9 cellular contexts compared by ENCODE assay signal in genomic region chr16:23496826-23497542, GRCh38. TPM values are rescaled to one million over a fixed set of nuclear protein-coding genes. Genes with fewer than 3 reads are reported as not detected.
DNase-seq lines count a peak whose midpoint lies in the region; ATAC-seq, FAIRE-seq and TF ChIP-seq lines count a peak whose summit lies in the region.
"Had no signal": no experiment of that assay in that cellular context is flagged by ENCODE, and none has a peak within 500 bp of the region (broad histone marks: within the 10 kb centered on the region; RNA-seq: fewer than 3 reads in every experiment).

No MANE protein-coding gene starts in this region.

- CTCF ChIA-PET in CD4-positive, alpha-beta T cell (lab: Charles Lee), result interaction anchor here (0.6 kb wide), 1 partner anchor 61 kb away, joined by 3 read pairs; no protein-coding TSS in a partner anchor

- H3K36me3 Mint-ChIP-seq in CD4-positive, alpha-beta T cell (ENCODE audit: low read depth), result peaks cover 47% of the 10 kb centered on the region

- ATAC-seq in sciatic nerve (peak; percentile 62), HG03025 (IDR thresholded peaks at IDR 0.05; ENCODE audit: low FRiP score, unreplicated experiment) (no peak)
- ATAC-seq in CD4-positive, alpha-beta T cell (ENCODE audit: poor library complexity), result no peak

- TF ChIP-seq CTCF in adrenal gland (IDR thresholded peaks at IDR 0.05) (no peak), cardiac muscle cell (IDR thresholded peaks at IDR 0.05; ENCODE audit: low read depth, low read length) (no peak)
- no peak for TF ChIP-seq CTCF in CD4-positive, alpha-beta T cell (IDR thresholded peaks at IDR 0.05)

- H3K27ac Mint-ChIP-seq in CD4-positive, alpha-beta T cell, result no peak overlapping the region

- no peaks in the 10 kb centered on the region for H3K27me3 ChIP-seq in GM23248 (replicated peaks; ENCODE audit: insufficient read depth)
- H3K27me3 ChIP-seq in adrenal gland, result no peaks in the 10 kb centered on the region
- H3K27me3 ChIP-seq in cardiac muscle cell, result no peaks in the 10 kb centered on the region
- no peaks in the 10 kb centered on the region for H3K27me3 ChIP-seq in CD4-positive, alpha-beta T cell (ENCODE audit: control insufficient read depth, insufficient read depth, low read length)

- POLR2A ChIA-PET in CD4-positive, alpha-beta T cell (lab: Charles Lee), result interaction anchor here (0.9 to 1.1 kb wide), 2 partner anchors 13 to 26 kb away, joined by 3 read pairs; partner anchors contain the start of gene GGA2

- peak overlapping the region; percentile 78 for H3K4me2 ChIP-seq in GM23248 (ENCODE audit: unreplicated experiment)

- peaks cover 11% of the 10 kb centered on the region for H3F3A ChIP-seq in GM23248 (ENCODE audit: insufficient read depth)

- H3K9me2 ChIP-seq in GM23248 (ENCODE audit: insufficient read depth), result no peaks in the 10 kb centered on the region

- H3K9me3 ChIP-seq in GM23248 (ENCODE audit: low read depth) (no peaks in the 10 kb centered on the region), adrenal gland (replicated peaks in 1 of 3) (no peaks in the 10 kb centered on the region), cardiac muscle cell (ENCODE audit: low read depth) (no peaks in the 10 kb centered on the region)
- H3K9me3 ChIP-seq in CD4-positive, alpha-beta T cell (ENCODE audit: control insufficient read depth, low read length), result no peaks in the 10 kb centered on the region

- no peak for FAIRE-seq in GM12891 (lab: Jason Lieb, UNC)

- peak overlapping the region; percentile 48 for H3K4me3 ChIP-seq in GM23248
- H3K4me3 ChIP-seq in adrenal gland, result no peak overlapping the region
- no peak overlapping the region for H3K4me3 ChIP-seq in cardiac muscle cell

- H4K20me1 ChIP-seq in GM23248 (ENCODE audit: insufficient read depth), result no peaks in the 10 kb centered on the region

- H3K9ac ChIP-seq in GM23248, result peak overlapping the region; percentile 53; the same call in 1 of the 2 replicates

- in situ Hi-C loops in GM23248 (cut with MboI), result no loop called here

- TF ChIP-seq POLR2A in adrenal gland (IDR thresholded peaks at IDR 0.05), result peak in 1 of 2 donors; percentile 83
- no peak for TF ChIP-seq POLR2A in GM12891 (IDR thresholded peaks at IDR 0.05; ENCODE audit: low read depth, low read length)

- peaks cover 38% of the 10 kb centered on the region for H3K4me1 Mint-ChIP-seq in CD4-positive, alpha-beta T cell (ENCODE audit: low read depth)

- 3 to 7% methylated on average over 12 of the region's 12 CpGs for WGBS in GM23248 (ENCODE audit: low coverage in 1 of 2, low lambda C conversion rate in 2 of 2, missing lambda C conversion rate in 2 of 2), 2 experiments
- WGBS in adrenal gland, 4 donors, result 15 to 24% (median 22%) methylated on average over 12 of the region's 12 CpGs

- intact Hi-C loops in adrenal gland (cut with DNase I), result no loop called here
- intact Hi-C loops in sciatic nerve (cut with DNase I), result no loop called here
- intact Hi-C loops in CD4-positive, alpha-beta T cell (cut with DNase I, micrococcal nuclease), result no loop called here

- H3K27me3 Mint-ChIP-seq in CD4-positive, alpha-beta T cell, result no peaks in the 10 kb centered on the region

- no peaks in the 10 kb centered on the region for H3K9me3 Mint-ChIP-seq in CD4-positive, alpha-beta T cell

- H3K36me3 ChIP-seq in GM23248 (ENCODE audit: low read depth) (0 out of 2 replicates have a peak, but pooled peaks cover 5% of the 10 kb centered on the region), adrenal gland (replicated peaks in 1 of 2) (peaks cover 0 to 42% of the 10 kb centered on the region in 2 donors), cardiac muscle cell (peaks cover 39% of the 10 kb centered on the region)

- peak; percentile 83 for DNase-seq in GM23248
- DNase-seq in adrenal gland, result peak; percentile 56 to 79 (median 72)
- peak in 1 of 2 donors; percentile 64 for DNase-seq in cardiac muscle cell (ENCODE audit: low read depth in 1 of 2, low spot score in 1 of 2)
- no peak for DNase-seq in sciatic nerve (ENCODE audit: low spot score)
- no peak for DNase-seq in NCI-H187 treated with DMSO at 0.1 percent for 48 hours (lab: John Stamatoyannopoulos, UW)
- no peak for DNase-seq in CD4-positive, alpha-beta T cell
- DNase-seq in GM12891 (ENCODE audit: insufficient read length, low spot score), result no peak
- DNase-seq: NCI-H446 had no signal

- peaks cover 38% of the 10 kb centered on the region for H3K79me2 ChIP-seq in GM23248 (ENCODE audit: insufficient read depth)

- H3K4me3 Mint-ChIP-seq in CD4-positive, alpha-beta T cell, result no peak overlapping the region

- H3K27ac ChIP-seq in GM23248 (peak overlapping the region; percentile 71), adrenal gland (peak overlapping the region in 4 of 5 donors; percentile 57 to 88 (median 76)), cardiac muscle cell (peak overlapping the region; percentile 55)
- H3K27ac ChIP-seq in CD4-positive, alpha-beta T cell (ENCODE audit: low read depth, low read length), result no peak overlapping the region

- peak overlapping the region; percentile 58 for H2AFZ ChIP-seq in GM23248

- H3K4me1 ChIP-seq in GM23248 (ENCODE audit: insufficient read depth) (peaks cover 12% of the 10 kb centered on the region; the same call in 1 of the 2 replicates), adrenal gland (replicated peaks in 1 of 2) (peaks cover 56 to 61% of the 10 kb centered on the region in 2 donors), cardiac muscle cell (ENCODE audit: low read depth) (peaks cover 8% of the 10 kb centered on the region)

TF ChIP-seq in GM12891, 5 proteins besides CTCF, POLR2A, EP300 and RAD21:
- TF ChIP-seq POU2F2 (IDR thresholded peaks at IDR 0.05; ENCODE audit: low read depth, low read length), result no peak
- TF ChIP-seq PAX5 (IDR thresholded peaks at IDR 0.05; ENCODE audit: insufficient read depth, low read length, severe bottlenecking), result no peak
- TF ChIP-seq TAF1 (IDR thresholded peaks at IDR 0.05; ENCODE audit: low read depth, low read length), result no peak
- TF ChIP-seq POLR2AphosphoS5 (IDR thresholded peaks at IDR 0.05; ENCODE audit: low read depth, low read length), result no peak
- TF ChIP-seq SPI1 (IDR thresholded peaks at IDR 0.05; ENCODE audit: low read depth, low read length), result no peak

RNA-seq across cellular contexts. Expression of gene GGA2, which starts 13.3 kb away (rescaled TPM):
- total RNA-seq in GM23248 (2014; rRNA removed; shearing (Covaris generic)), result 9.6 and 13.0 TPM in 2 replicates
- polyA plus RNA-seq in GM23248 (2016; fragmentation: Nextera tagmentation; extraction: Ambion mirVana) (16.0 and 17.7 TPM in 2 replicates), adrenal gland (100 to 1,000 TPM in 1 of 3 donors, 10 to 100 TPM in 2; 37.7 to 129 (median 66.5) TPM), cardiac muscle cell (149 and 160 TPM in 2 replicates)
- total RNA-seq in adrenal gland (100 to 1,000 TPM in 6 of 8 donors, 10 to 100 TPM in 2; 57.4 to 143 (median 116) TPM), cardiac muscle cell (71.7 and 126 TPM in 2 replicates), sciatic nerve (62.9 TPM)
- total RNA-seq in CD4-positive, alpha-beta T cell, result 10 to 100 TPM; 96.5 to 96.9 TPM
- polyA plus RNA-seq in GM12891 (2012; ENCODE audit: low read depth, missing spikeins), result 65.5 TPM

RNA-seq across cellular contexts. Expression of gene COG7, which starts 44.0 kb away (rescaled TPM):
- 15.6 and 16.3 TPM in 2 replicates for total RNA-seq in GM23248 (2014; rRNA removed; shearing (Covaris generic))
- 13.5 and 14.6 TPM in 2 replicates for polyA plus RNA-seq in GM23248 (2016; fragmentation: Nextera tagmentation; extraction: Ambion mirVana)
- 10 to 100 TPM; 10.7 to 25.7 (median 21.4) TPM for total RNA-seq in adrenal gland
- polyA plus RNA-seq in adrenal gland, result 10 to 100 TPM; 19.2 to 50.1 (median 37.3) TPM
- total RNA-seq in cardiac muscle cell, result 9.7 and 23.5 TPM in 2 replicates
- 10.6 and 11.9 TPM in 2 replicates for polyA plus RNA-seq in cardiac muscle cell
- total RNA-seq in sciatic nerve, result 29.4 TPM
- total RNA-seq in CD4-positive, alpha-beta T cell, result 10 to 100 TPM; 12.6 to 13.6 TPM
- 8.2 TPM for polyA plus RNA-seq in GM12891 (2012; ENCODE audit: low read depth, missing spikeins)

Comparison
In these comparisons a context has a peak if more than half of its experiments do, and no peak if none do; other contexts are left out.
1. DNase-seq: peak in GM23248 (single experiment) and adrenal gland (7 of 7); none in sciatic nerve (single experiment), NCI-H187 treated with DMSO at 0.1 percent for 48 hours (single experiment), CD4-positive, alpha-beta T cell (0 of 10) and GM12891 (single experiment).